In genomic region chr7:30738026-30738915, GRCh38 we compare ENCODE assay signal across 20 cellular contexts. TPM values are rescaled to one million over a fixed set of nuclear protein-coding genes. Genes with fewer than 3 reads are reported as not detected.
DNase-seq lines count a peak whose midpoint lies in the region; ATAC-seq and TF ChIP-seq lines count a peak whose summit lies in the region.
"Had no signal": no experiment of that assay in that cellular context is flagged by ENCODE, and none has a peak within 500 bp of the region (broad histone marks: within the 10 kb centered on the region; RNA-seq: fewer than 3 reads in every experiment).

No MANE protein-coding gene starts in this region.

- ATAC-seq in HG03520 (IDR thresholded peaks at IDR 0.05; ENCODE audit: unreplicated experiment): no peak
- ATAC-seq: right lobe of liver had no signal

- H3K4me3 ChIP-seq in effector memory CD4-positive, alpha-beta T cell (ENCODE audit: insufficient read depth, low read depth, low read length, poor library complexity, severe bottlenecking): no peak overlapping the region
- no peak overlapping the region for H3K4me3 ChIP-seq in Peyer's patch
- H3K4me3 ChIP-seq: ovary, right lobe of liver had no signal

- H3K4me1 ChIP-seq in effector memory CD4-positive, alpha-beta T cell (ENCODE audit: control insufficient read depth, insufficient read depth, low read length, poor library complexity, severe bottlenecking): peaks cover 23% of the 10 kb centered on the region
- no peaks in the 10 kb centered on the region for H3K4me1 ChIP-seq in Peyer's patch
- H3K4me1 ChIP-seq: right lobe of liver had no signal

- POLR2A ChIA-PET in activated CD4-positive, alpha-beta memory T cell treated with anti-CD3 and anti-CD28 coated beads, Interleukin-2, amount 10 ng/mL, durations not matched to agents 7 days and 5 days (lab: Charles Lee): interaction anchor here (0.6 to 4.3 kb wide), 8 partner anchors 11 to 144 kb away, joined by 3 to 35 read pairs (median 3); no protein-coding TSS in a partner anchor

- H3K4me3 Mint-ChIP-seq in activated CD4-positive, alpha-beta memory T cell treated with anti-CD3 and anti-CD28 coated beads, Interleukin-2, amount 10 ng/mL, durations not matched to agents 7 days and 5 days: peak overlapping the region; percentile 12
- H3K4me3 Mint-ChIP-seq: H9 had no signal

- peak; percentile 11 for DNase-seq in stimulated activated CD4-positive, alpha-beta T cell treated with anti-CD3 and anti-CD28 coated beads, Interleukin-4, amount 100 ng/mL, for 1 hour
- DNase-seq in stimulated activated CD4-positive, alpha-beta T cell treated with anti-CD3 and anti-CD28 coated beads, Interleukin-2, amount 100 ng/mL, for 24 hours: no peak
- peak; percentile 19 for DNase-seq in activated CD4-positive, alpha-beta memory T cell treated with anti-CD3 and anti-CD28 coated beads, Interleukin-2, amount 10 ng/mL, durations not matched to agents 7 days and 5 days
- no peak for DNase-seq in effector memory CD4-positive, alpha-beta T cell
- no peak for DNase-seq in Peyer's patch
- no peak for DNase-seq in NCI-H2107 (lab: John Stamatoyannopoulos, UW)
- DNase-seq: AML-193; cerebellar nuclear complex; effector CD8-positive, alpha-beta T cell; glutamatergic neuron; H9; KBM-7; NCI-H1092; NCI-H2081; ovary; right lobe of liver; substantia nigra had no signal

- TF ChIP-seq CTCF in Peyer's patch (IDR thresholded peaks at IDR 0.05): no peak

- H3K27ac ChIP-seq in effector memory CD4-positive, alpha-beta T cell (ENCODE audit: insufficient read depth, low read length, poor library complexity, severe bottlenecking): peak overlapping the region; percentile 39
- peak overlapping the region in 2 of 4 donors; percentile 4 to 20 for H3K27ac ChIP-seq in Peyer's patch
- H3K27ac ChIP-seq: ovary, right lobe of liver had no signal

- H3K9me3 Mint-ChIP-seq in activated CD4-positive, alpha-beta memory T cell treated with anti-CD3 and anti-CD28 coated beads, Interleukin-2, amount 10 ng/mL, durations not matched to agents 7 days and 5 days: no peaks in the 10 kb centered on the region

- no peak for TF ChIP-seq POLR2A in Peyer's patch (IDR thresholded peaks at IDR 0.05)

- H3K27ac Mint-ChIP-seq in activated CD4-positive, alpha-beta memory T cell treated with anti-CD3 and anti-CD28 coated beads, Interleukin-2, amount 10 ng/mL, durations not matched to agents 7 days and 5 days: peak overlapping the region; percentile 71

- peaks cover 20% of the 10 kb centered on the region for H3K4me1 Mint-ChIP-seq in activated CD4-positive, alpha-beta memory T cell treated with anti-CD3 and anti-CD28 coated beads, Interleukin-2, amount 10 ng/mL, durations not matched to agents 7 days and 5 days

- no peaks in the 10 kb centered on the region for H3K36me3 Mint-ChIP-seq in activated CD4-positive, alpha-beta memory T cell treated with anti-CD3 and anti-CD28 coated beads, Interleukin-2, amount 10 ng/mL, durations not matched to agents 7 days and 5 days (ENCODE audit: low read depth)

- H3K27me3 Mint-ChIP-seq in activated CD4-positive, alpha-beta memory T cell treated with anti-CD3 and anti-CD28 coated beads, Interleukin-2, amount 10 ng/mL, durations not matched to agents 7 days and 5 days: no peaks in the 10 kb centered on the region

- no peaks in the 10 kb centered on the region for H3K27me3 ChIP-seq in effector memory CD4-positive, alpha-beta T cell (replicated peaks; ENCODE audit: control insufficient read depth, insufficient read depth, low read length, poor library complexity, severe bottlenecking)
- H3K27me3 ChIP-seq in Peyer's patch: no peaks in the 10 kb centered on the region
- H3K27me3 ChIP-seq: ovary, right lobe of liver had no signal

- no peaks in the 10 kb centered on the region for H3K9me3 ChIP-seq in effector memory CD4-positive, alpha-beta T cell (ENCODE audit: control insufficient read depth, low read length)
- peaks cover 0 to 3% (median 0%) of the 10 kb centered on the region in 4 donors for H3K9me3 ChIP-seq in Peyer's patch
- H3K9me3 ChIP-seq: ovary, right lobe of liver had no signal

- CTCF ChIA-PET in activated CD4-positive, alpha-beta memory T cell treated with anti-CD3 and anti-CD28 coated beads, Interleukin-2, amount 10 ng/mL, durations not matched to agents 7 days and 5 days (lab: Charles Lee): interaction anchor here (1.1 to 7.2 kb wide), 12 partner anchors 10 to 189 kb away, joined by 3 to 95 read pairs (median 6); no protein-coding TSS in a partner anchor

- H3K36me3 ChIP-seq in effector memory CD4-positive, alpha-beta T cell (ENCODE audit: control insufficient read depth, insufficient read depth, low read length): no peaks in the 10 kb centered on the region
- no peaks in the 10 kb centered on the region for H3K36me3 ChIP-seq in Peyer's patch
- H3K36me3 ChIP-seq: ovary, right lobe of liver had no signal

RNA-seq across cellular contexts. Expression of gene INMT, which starts 13.7 kb away (rescaled TPM):
- 1 to 10 TPM in 1 of 2 experiments, under 1 TPM in 1; 0.40 to 1.0 TPM for total RNA-seq in activated CD4-positive, alpha-beta memory T cell treated with anti-CD3 and anti-CD28 coated beads, Interleukin-2, amount 10 ng/mL, durations not matched to agents 7 days and 5 days
- total RNA-seq in Peyer's patch: 10 to 100 TPM in 1 of 4 donors, 1 to 10 TPM in 3; 3.1 to 24.8 (median 4.8) TPM
- total RNA-seq: NCI-H460 had no signal

RNA-seq across cellular contexts. Expression of gene MINDY4, which starts 32.9 kb away (rescaled TPM):
- total RNA-seq in activated CD4-positive, alpha-beta memory T cell treated with anti-CD3 and anti-CD28 coated beads, Interleukin-2, amount 10 ng/mL, durations not matched to agents 7 days and 5 days: 1 to 10 TPM; 1.5 TPM
- 10 to 100 TPM in 1 of 4 donors, 1 to 10 TPM in 3; 3.9 to 19.8 (median 6.8) TPM for total RNA-seq in Peyer's patch

RNA-seq across cellular contexts. Expression of gene CRHR2, which starts 56.0 kb away (rescaled TPM):
- total RNA-seq in activated CD4-positive, alpha-beta memory T cell treated with anti-CD3 and anti-CD28 coated beads, Interleukin-2, amount 10 ng/mL, durations not matched to agents 7 days and 5 days: not detected
- total RNA-seq in Peyer's patch: not detected
- total RNA-seq: liver, NCI-H460, right lobe of liver had no signal

Comparison
In these comparisons a context has a peak if more than half of its experiments do, and no peak if none do; other contexts are left out.
1. DNase-seq: peak in stimulated activated CD4-positive, alpha-beta T cell treated with anti-CD3 and anti-CD28 coated beads, Interleukin-4, amount 100 ng/mL, for 1 hour (single experiment) and activated CD4-positive, alpha-beta memory T cell treated with anti-CD3 and anti-CD28 coated beads, Interleukin-2, amount 10 ng/mL, durations not matched to agents 7 days and 5 days (single experiment); none in stimulated activated CD4-positive, alpha-beta T cell treated with anti-CD3 and anti-CD28 coated beads, Interleukin-2, amount 100 ng/mL, for 24 hours (0 of 2), effector memory CD4-positive, alpha-beta T cell (0 of 3), Peyer's patch (0 of 3) and NCI-H2107 (single experiment).